ENCODE assay signal across 35 cellular contexts in the genomic region with DNA sequence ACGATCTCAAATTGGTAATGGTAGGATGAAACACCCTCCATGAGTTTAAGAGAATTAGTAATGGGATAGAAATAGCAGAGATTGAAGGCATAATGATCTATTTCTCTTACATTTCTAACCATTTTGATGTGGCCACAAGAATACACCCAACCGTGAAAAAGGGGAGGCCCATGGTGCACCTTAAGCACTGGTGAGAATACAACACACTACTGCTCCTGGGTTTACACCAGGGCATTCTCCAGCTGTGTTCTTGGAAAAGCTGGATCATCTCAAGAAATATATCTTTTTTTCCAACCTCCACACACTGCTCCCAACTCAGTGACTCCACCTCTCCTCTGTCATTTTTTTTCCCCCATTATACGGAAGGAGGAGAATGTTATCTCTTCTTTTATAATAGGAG. TPM values are rescaled to one million over a fixed set of nuclear protein-coding genes. Genes with fewer than 3 reads are reported as not detected.
"Had no signal": no experiment of that assay in that cellular context is flagged by ENCODE, and none has a peak within 500 bp of the region (broad histone marks: within the 10 kb centered on the region; RNA-seq: fewer than 3 reads in every experiment).

No MANE protein-coding gene starts in this region.

- H3K4me1 ChIP-seq: pancreas, prostate gland had no signal

- H3K9me3 ChIP-seq: heart left ventricle, pancreas, prostate gland, sigmoid colon, thoracic aorta, upper lobe of left lung, vagina had no signal

- H3K36me3 ChIP-seq: brain microvascular endothelial cell, heart left ventricle, pancreas, prostate gland, sigmoid colon, thoracic aorta, upper lobe of left lung, vagina had no signal

- H3K27ac Mint-ChIP-seq: activated CD4-positive, alpha-beta memory T cell treated with anti-CD3 and anti-CD28 coated beads for 36 hours; activated CD4-positive, alpha-beta T cell treated with anti-CD3 and anti-CD28 coated beads, Interleukin-2, amount 10 ng/mL, durations not matched to agents 24 days and 14 days; activated T-cell treated with anti-CD3 and anti-CD28 coated beads, Interleukin-2, amount 50 U/mL, for 24 hours; activated T-helper 17 cell treated with anti-CD3 and anti-CD28 coated beads, Interleukin-2, amount 50 U/mL, for 72 hours; memory B cell; natural killer cell; stimulated activated effector memory CD8-positive, alpha-beta T cell treated with anti-CD3 and anti-CD28 coated beads, Interleukin-12 subunit alpha, Interleukin-12 subunit beta, amount 100 ng/mL, for 72 hours; stimulated activated naive CD8-positive, alpha-beta T cell treated with anti-CD3 and anti-CD28 coated beads, Interleukin-15, Interleukin-2, amounts not matched to agents 100 ng/mL and 50 ng/mL, for 24 hours had no signal

- H3K36me3 Mint-ChIP-seq: activated CD4-positive, alpha-beta memory T cell treated with anti-CD3 and anti-CD28 coated beads for 36 hours; memory B cell; stimulated activated effector memory CD8-positive, alpha-beta T cell treated with anti-CD3 and anti-CD28 coated beads, Interleukin-12 subunit alpha, Interleukin-12 subunit beta, amount 100 ng/mL, for 72 hours had no signal

- H3K9me3 Mint-ChIP-seq: activated CD4-positive, alpha-beta memory T cell treated with anti-CD3 and anti-CD28 coated beads for 36 hours; activated CD4-positive, alpha-beta T cell treated with anti-CD3 and anti-CD28 coated beads, Interleukin-2, amount 10 ng/mL, durations not matched to agents 24 days and 14 days; activated T-cell treated with anti-CD3 and anti-CD28 coated beads, Interleukin-2, amount 50 U/mL, for 24 hours; activated T-helper 17 cell treated with anti-CD3 and anti-CD28 coated beads, Interleukin-2, amount 50 U/mL, for 72 hours; stimulated activated effector memory CD8-positive, alpha-beta T cell treated with anti-CD3 and anti-CD28 coated beads, Interleukin-12 subunit alpha, Interleukin-12 subunit beta, amount 100 ng/mL, for 72 hours; stimulated activated naive CD8-positive, alpha-beta T cell treated with anti-CD3 and anti-CD28 coated beads, Interleukin-15, Interleukin-2, amounts not matched to agents 100 ng/mL and 50 ng/mL, for 24 hours; T-helper 1 cell treated with Interleukin-12 subunit alpha and Interleukin-12 subunit beta and Interleukin-4 antibody, amounts not matched to agents 30 μg/mL and 1 μg/mL, for 36 hours had no signal

- H3K4me3 Mint-ChIP-seq: memory B cell had no signal

- ATAC-seq: activated T-helper 17 cell treated with anti-CD3 and anti-CD28 coated beads, Interleukin-2, amount 50 U/mL, for 72 hours; esophagus mucosa; left cardiac atrium; natural killer cell; pancreas had no signal

- H3K27ac ChIP-seq: brain microvascular endothelial cell, heart left ventricle, pancreas, prostate gland, sigmoid colon, thoracic aorta, upper lobe of left lung, vagina, VCaP had no signal

- H3K4me3 ChIP-seq: pancreas, prostate gland, sigmoid colon, thoracic aorta, upper lobe of left lung, vagina had no signal

- DNase-seq: activated CD4-positive, alpha-beta memory T cell treated with anti-CD3 and anti-CD28 coated beads for 36 hours; activated CD4-positive, alpha-beta T cell treated with anti-CD3 and anti-CD28 coated beads, Interleukin-2, amount 10 ng/mL, durations not matched to agents 24 days and 14 days; activated CD4-positive, CD25-positive, alpha-beta regulatory T cell treated with anti-CD3 and anti-CD28 coated beads, Interleukin-2, amount 50 U/mL, for 72 hours; activated CD8-positive, alpha-beta memory T cell treated with anti-CD3 and anti-CD28 coated beads, Interleukin-2, amount 50 U/mL, for 48 hours; activated gamma-delta T cell treated with Interleukin-2 at 50 U/mL for 16 hours; activated naive CD4-positive, alpha-beta T cell treated with anti-CD3 and anti-CD28 coated beads, Interleukin-2, amount 50 U/mL, for 16 hours; activated T-cell treated with anti-CD3 and anti-CD28 coated beads, Interleukin-2, amount 50 U/mL, for 24 hours; amniotic stem cell; brain microvascular endothelial cell; caudate nucleus; heart left ventricle; left cardiac atrium; natural killer cell; nucleus accumbens; pancreas; sigmoid colon; small intestine; stimulated activated CD4-positive, alpha-beta T cell treated with anti-CD3 and anti-CD28 coated beads, Interleukin-4, amount 100 ng/mL, for 24 hours; T-helper 9 cell; upper lobe of left lung had no signal

RNA-seq across cellular contexts. Expression of a gene that starts 1.5 kb away (rescaled TPM):
- total RNA-seq: activated CD4-positive, alpha-beta memory T cell treated with anti-CD3 and anti-CD28 coated beads for 36 hours; activated CD4-positive, alpha-beta T cell treated with anti-CD3 and anti-CD28 coated beads, Interleukin-2, amount 10 ng/mL, durations not matched to agents 24 days and 14 days; activated T-helper 17 cell treated with anti-CD3 and anti-CD28 coated beads, Interleukin-2, amount 50 U/mL, for 72 hours; astrocyte; chondrocyte; endothelial cell of umbilical vein; liver; mononuclear cell; natural killer cell; pancreas; thoracic aorta; upper lobe of left lung; vagina had no signal
- polyA plus RNA-seq: endothelial cell of umbilical vein, liver, pancreas had no signal
